In genomic region chr2:187684181-187684580, GRCh38 we compare ENCODE assay signal across 23 cellular contexts.
DNase-seq lines count a peak whose midpoint lies in the region; ATAC-seq and TF ChIP-seq lines count a peak whose summit lies in the region.
"Had no signal": no experiment of that assay in that cellular context is flagged by ENCODE, and none has a peak within 500 bp of the region (broad histone marks: within the 10 kb centered on the region; RNA-seq: fewer than 3 reads in every experiment).

No MANE protein-coding gene starts in this region.

- no peak overlapping the region for H4K91ac ChIP-seq in IMR-90 (ENCODE audit: insufficient read depth, low read depth, low read length)

- no peak overlapping the region for H3K4me3 ChIP-seq in IMR-90 (ENCODE audit: insufficient read depth, low read depth, low read length)
- H3K4me3 ChIP-seq in choroid plexus epithelial cell (ENCODE audit: low read depth, low read length) = no peak overlapping the region
- H3K4me3 ChIP-seq in fibroblast of villous mesenchyme (ENCODE audit: low read depth, low read length) = no peak overlapping the region
- H3K4me3 ChIP-seq: SJSA1 had no signal

- no peak overlapping the region for H3K27ac Mint-ChIP-seq in activated CD4-positive, alpha-beta memory T cell treated with anti-CD3 and anti-CD28 coated beads, Interleukin-2, amount 10 ng/mL, durations not matched to agents 7 days and 5 days
- H3K27ac Mint-ChIP-seq: CD14-positive monocyte; CD8-positive, alpha-beta memory T cell had no signal

- in situ Hi-C loops in IMR-90 (cut with MboI; ENCODE audit: low sequenced_read_pairs) = no loop called here

- no peak overlapping the region for H3K27ac ChIP-seq in IMR-90 (ENCODE audit: insufficient read depth, low read length)
- H3K27ac ChIP-seq: SJSA1 had no signal

- H4K20me1 ChIP-seq in IMR-90 (ENCODE audit: insufficient read depth, low read length) = no peaks in the 10 kb centered on the region

- H3K4me2 ChIP-seq in IMR-90 (ENCODE audit: low read depth, low read length) = no peak overlapping the region

- no TSS peak for BruUV-seq in IMR-90 (replicated peaks; lab: Mats Ljungman, UMichigan)

- H3K9me3 ChIP-seq in IMR-90 (ENCODE audit: control insufficient read depth, insufficient read depth, low read length) = no peaks in the 10 kb centered on the region
- H3K9me3 ChIP-seq: BE2C, SJSA1 had no signal

- no peaks in the 10 kb centered on the region for H3K9me3 Mint-ChIP-seq in activated CD4-positive, alpha-beta memory T cell treated with anti-CD3 and anti-CD28 coated beads, Interleukin-2, amount 10 ng/mL, durations not matched to agents 7 days and 5 days

- H2AK9ac ChIP-seq in IMR-90 (replicated peaks; ENCODE audit: low read depth, low read length, poor library complexity) = no peak overlapping the region

- H3K56ac ChIP-seq in IMR-90 (ENCODE audit: extremely low read depth, insufficient read depth, low read length) = no peak overlapping the region

- H3K27me3 Mint-ChIP-seq in activated CD4-positive, alpha-beta memory T cell treated with anti-CD3 and anti-CD28 coated beads, Interleukin-2, amount 10 ng/mL, durations not matched to agents 7 days and 5 days = no peaks in the 10 kb centered on the region
- H3K27me3 Mint-ChIP-seq: CD8-positive, alpha-beta memory T cell had no signal

- DNase-seq in EH (ENCODE audit: low read depth) (peak; percentile 15), IMR-90 (peak; percentile 51), choroid plexus epithelial cell (ENCODE audit: low read depth) (peak; percentile 5), fibroblast of villous mesenchyme (ENCODE audit: low read depth) (peak; percentile 14)
- no peak for DNase-seq in activated CD4-positive, alpha-beta memory T cell treated with anti-CD3 and anti-CD28 coated beads, Interleukin-2, amount 10 ng/mL, durations not matched to agents 7 days and 5 days
- DNase-seq: 8988T; ACHN; BE2C; CD8-positive, alpha-beta memory T cell; Karpas-422; NCI-H1092 treated with DMSO at 0.1 percent for 48 hours; NCI-H1436; NCI-H187; NCI-H2081 treated with DMSO at 0.1 percent for 48 hours; NCI-H2171; NCI-H345; NCI-H510A treated with DMSO at 0.1 percent for 48 hours; NCI-H748 treated with DMSO at 0.1 percent for 48 hours had no signal

- H2BK20ac ChIP-seq in IMR-90 (ENCODE audit: low read depth, low read length) = no peak overlapping the region

- no peak overlapping the region for H3K4me3 Mint-ChIP-seq in activated CD4-positive, alpha-beta memory T cell treated with anti-CD3 and anti-CD28 coated beads, Interleukin-2, amount 10 ng/mL, durations not matched to agents 7 days and 5 days
- H3K4me3 Mint-ChIP-seq: CD14-positive monocyte; CD8-positive, alpha-beta memory T cell had no signal

- H3K4me1 ChIP-seq in IMR-90 (ENCODE audit: control insufficient read depth, insufficient read depth, low read length) = no peaks in the 10 kb centered on the region
- H3K4me1 ChIP-seq: BE2C, SJSA1 had no signal

- CTCF ChIA-PET in IMR-90 (lab: Yijun Ruan, JAX) = no interaction called here
- CTCF ChIA-PET in activated CD4-positive, alpha-beta memory T cell treated with anti-CD3 and anti-CD28 coated beads, Interleukin-2, amount 10 ng/mL, durations not matched to agents 7 days and 5 days (lab: Charles Lee) = no interaction called here

- POLR2A ChIA-PET in IMR-90 (lab: Charles Lee; ENCODE audit: unreplicated experiment) = no interaction called here
- POLR2A ChIA-PET in activated CD4-positive, alpha-beta memory T cell treated with anti-CD3 and anti-CD28 coated beads, Interleukin-2, amount 10 ng/mL, durations not matched to agents 7 days and 5 days (lab: Charles Lee) = no interaction called here

- TF ChIP-seq POLR2A in IMR-90 (IDR thresholded peaks at IDR 0.05; ENCODE audit: low read depth, low read length) = no peak

- dilution Hi-C loops in IMR-90 (cut with HindIII; ENCODE audit: low sequenced_read_pairs, unreplicated experiment) = no loop called here

- H2BK120ac ChIP-seq in IMR-90 (ENCODE audit: low read depth, low read length) = no peak overlapping the region

- H2BK15ac ChIP-seq in IMR-90 (ENCODE audit: low read depth, low read length) = no peak overlapping the region

- intact Hi-C loops in IMR-90 (cut with micrococcal nuclease) = no loop called here

- H3K36me3 ChIP-seq in IMR-90 (ENCODE audit: control insufficient read depth, insufficient read depth, low read length) = no peaks in the 10 kb centered on the region
- H3K36me3 ChIP-seq: BE2C, SJSA1 had no signal

- H4K5ac ChIP-seq in IMR-90 (ENCODE audit: low read depth, low read length) = no peak overlapping the region

- TF ChIP-seq CTCF in IMR-90 (conservative IDR thresholded peaks at IDR 0.05; ENCODE audit: low read depth, low read length) (no peak), choroid plexus epithelial cell (conservative IDR thresholded peaks at IDR 0.05; ENCODE audit: low read depth, low read length) (no peak), fibroblast of villous mesenchyme (IDR thresholded peaks at IDR 0.05; ENCODE audit: insufficient read depth, low read depth, low read length) (no peak)

- H3K9me1 ChIP-seq in IMR-90 (ENCODE audit: insufficient read depth, low read length) = no peaks in the 10 kb centered on the region

- no peak overlapping the region for H4K8ac ChIP-seq in IMR-90 (ENCODE audit: low read depth in 2 of 2, low read length in 2 of 2)

- no peak overlapping the region for H3K18ac ChIP-seq in IMR-90 (ENCODE audit: low read depth, low read length)

- H2AK5ac ChIP-seq in IMR-90 (ENCODE audit: low read depth, low read length) = no peak overlapping the region

- no peak overlapping the region for H2BK5ac ChIP-seq in IMR-90 (ENCODE audit: low read depth, low read length, poor library complexity, severe bottlenecking)

- H3K36me3 Mint-ChIP-seq in activated CD4-positive, alpha-beta memory T cell treated with anti-CD3 and anti-CD28 coated beads, Interleukin-2, amount 10 ng/mL, durations not matched to agents 7 days and 5 days (ENCODE audit: low read depth) = no peaks in the 10 kb centered on the region
- H3K36me3 Mint-ChIP-seq: CD14-positive monocyte; CD8-positive, alpha-beta memory T cell had no signal

- peak; percentile 60; the same call in 1 of the 2 replicates for ATAC-seq in IMR-90 (ENCODE audit: low read depth)
- ATAC-seq in SK-N-SH treated with all-trans-retinoic acid at 6 μM for 48 hours = no peak
- ATAC-seq in activated CD4-positive, CD25-positive, alpha-beta regulatory T cell treated with anti-CD3 and anti-CD28 coated beads, Interleukin-2, amount 50 U/mL, for 24 hours = no peak
- ATAC-seq in GM19328 (IDR thresholded peaks at IDR 0.05; ENCODE audit: unreplicated experiment) = no peak

- no peak for TF ChIP-seq RAD21 in IMR-90 (IDR thresholded peaks at IDR 0.05; ENCODE audit: low read length)

- no peaks in the 10 kb centered on the region for H3K79me1 ChIP-seq in IMR-90 (ENCODE audit: low read depth in 1 of 2, low read length in 2 of 2)

- WGBS in IMR-90 (ENCODE audit: extremely low coverage in 2 of 2, insufficient read length in 1 of 2), 2 experiments = no CpG with 5 or more reads among the region's 2 CpGs

- H3K23ac ChIP-seq in IMR-90 (ENCODE audit: low read depth, low read length) = no peak overlapping the region

- no peak overlapping the region for H3K14ac ChIP-seq in IMR-90 (replicated peaks; ENCODE audit: low read depth, low read length)

- no peaks in the 10 kb centered on the region for H3K27me3 ChIP-seq in IMR-90 (ENCODE audit: control insufficient read depth, insufficient read depth, low read length)
- H3K27me3 ChIP-seq: BE2C, SJSA1 had no signal

- no peak overlapping the region for H3K9ac ChIP-seq in IMR-90 (ENCODE audit: low read depth, low read length)

- no peak overlapping the region for H2AFZ ChIP-seq in IMR-90 (replicated peaks; ENCODE audit: low read length, poor library complexity)

- H3K4ac ChIP-seq in IMR-90 (ENCODE audit: low read depth, low read length) = no peak overlapping the region

- no peaks in the 10 kb centered on the region for H3K4me1 Mint-ChIP-seq in activated CD4-positive, alpha-beta memory T cell treated with anti-CD3 and anti-CD28 coated beads, Interleukin-2, amount 10 ng/mL, durations not matched to agents 7 days and 5 days
- H3K4me1 Mint-ChIP-seq: CD14-positive monocyte; CD8-positive, alpha-beta memory T cell had no signal

TF ChIP-seq in IMR-90, 13 proteins besides CTCF, POLR2A, EP300 and RAD21:
- TF ChIP-seq MAZ (IDR thresholded peaks at IDR 0.05; ENCODE audit: borderline replicate concordance, low read depth, low read length) (no peak), NFE2L2 (IDR thresholded peaks at IDR 0.05; ENCODE audit: low read depth, low read length) (no peak), BHLHE40 (IDR thresholded peaks at IDR 0.05; ENCODE audit: low read depth, low read length) (no peak), USF2 (IDR thresholded peaks at IDR 0.05; ENCODE audit: low read depth, low read length) (no peak), MAFK (IDR thresholded peaks at IDR 0.05; ENCODE audit: low read depth, low read length) (no peak), CHD1 (IDR thresholded peaks at IDR 0.05; ENCODE audit: low read depth, low read length) (no peak)

TF ChIP-seq in SK-N-SH treated with all-trans-retinoic acid at 6 μM for 48 hours, 23 proteins besides CTCF, POLR2A, EP300 and RAD21 (continues in another document):
- TF ChIP-seq CREB5 (CRISPR knock-in tag; IDR thresholded peaks at IDR 0.05; ENCODE audit: low read depth) (no peak), PPARA (CRISPR knock-in tag; IDR thresholded peaks at IDR 0.05; ENCODE audit: borderline replicate concordance) (no peak), ISL1 (CRISPR knock-in tag; IDR thresholded peaks at IDR 0.05) (no peak)
